Comparison of ENCODE assay signal across 16 cellular contexts in the genomic region with DNA sequence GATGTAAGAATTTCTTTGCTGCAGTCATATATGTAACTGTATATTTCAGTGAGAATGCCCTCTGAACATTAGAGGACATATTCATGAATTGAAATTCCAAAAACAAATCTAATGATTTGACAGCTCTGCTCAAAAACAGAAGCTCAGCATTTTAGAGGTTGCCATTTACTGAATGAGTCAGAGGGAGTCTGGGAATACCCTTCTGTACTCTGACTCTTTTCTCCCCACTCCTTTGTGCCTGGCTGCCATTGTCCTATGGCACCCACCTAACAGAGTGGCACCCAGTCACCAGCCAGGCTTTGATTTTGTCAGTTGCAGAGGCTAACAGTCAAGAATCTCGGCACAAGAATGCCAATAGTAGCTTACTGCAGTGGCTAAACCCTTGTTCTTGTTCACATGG.
DNase-seq lines count a peak whose midpoint lies in the region; ATAC-seq, FAIRE-seq and TF ChIP-seq lines count a peak whose summit lies in the region.
"Had no signal": no experiment of that assay in that cellular context is flagged by ENCODE, and none has a peak within 500 bp of the region (broad histone marks: within the 10 kb centered on the region; RNA-seq: fewer than 3 reads in every experiment).

No MANE protein-coding gene starts in this region.

- no peak overlapping the region for H3K4ac ChIP-seq in mesenchymal stem cell (ENCODE audit: low read depth in 1 of 2, low read length in 2 of 2)

- peaks cover 1% of the 10 kb centered on the region for H3K79me1 ChIP-seq in mesenchymal stem cell (replicated peaks; ENCODE audit: low read length, poor library complexity, severe bottlenecking)

- ATAC-seq in HG02678 (IDR thresholded peaks at IDR 0.05; ENCODE audit: unreplicated experiment) (peak; percentile 35), HG03108 (IDR thresholded peaks at IDR 0.05; ENCODE audit: unreplicated experiment) (no peak)

- H3K4me3 Mint-ChIP-seq in astrocyte (ENCODE audit: unreplicated experiment): no peak overlapping the region
- no peak overlapping the region for H3K4me3 Mint-ChIP-seq in glutamatergic neuron (ENCODE audit: unreplicated experiment)
- H3K4me3 Mint-ChIP-seq: activated CD4-positive, alpha-beta T cell treated with anti-CD3 and anti-CD28 coated beads, Interleukin-2, amount 10 ng/mL, durations not matched to agents 7 days and 5 days; CD4-positive, alpha-beta memory T cell; dendritic cell treated with granulocyte-macrophage colony-stimulating factor and Interleukin-4, amounts not matched to agents 40 ng/mL and 50 ng/mL, for 4 days; nephron progenitor cell had no signal

- TF ChIP-seq CTCF in astrocyte (IDR thresholded peaks at IDR 0.05; ENCODE audit: insufficient read depth, low read depth, low read length) (no peak), glutamatergic neuron (IDR thresholded peaks at IDR 0.05; ENCODE audit: partially characterized antibody, unreplicated experiment) (no peak), BE2C (IDR thresholded peaks at IDR 0.05; ENCODE audit: low read depth, low read length) (no peak)

- H2AFZ ChIP-seq in astrocyte (ENCODE audit: low read depth, low read length) (no peak overlapping the region), mesenchymal stem cell (ENCODE audit: low read depth, low read length) (no peak overlapping the region)

- peak overlapping the region in 1 of 2 experiments; percentile 21 for H2BK12ac ChIP-seq in mesenchymal stem cell (ENCODE audit: low read length in 2 of 2)

- H3K4me1 ChIP-seq in astrocyte (ENCODE audit: insufficient read depth, low read length): no peaks in the 10 kb centered on the region
- H3K4me1 ChIP-seq in mesenchymal stem cell (ENCODE audit: control insufficient read depth, insufficient read depth, low read depth, low read length): peaks cover 4% of the 10 kb centered on the region
- H3K4me1 ChIP-seq in BE2C: no peaks in the 10 kb centered on the region

- H2BK120ac ChIP-seq in mesenchymal stem cell (ENCODE audit: low read depth, low read length): no peak overlapping the region

- no peaks in the 10 kb centered on the region for H3K9me3 ChIP-seq in astrocyte (ENCODE audit: insufficient read depth, low read depth, low read length)
- H3K9me3 ChIP-seq in mesenchymal stem cell (ENCODE audit: control insufficient read depth, low read length): no peaks in the 10 kb centered on the region
- H3K9me3 ChIP-seq in BE2C: no peaks in the 10 kb centered on the region
- H3K9me3 ChIP-seq: right lobe of liver had no signal

- FAIRE-seq in astrocyte (lab: Jason Lieb, UNC): no peak

- no peak overlapping the region for H2BK5ac ChIP-seq in mesenchymal stem cell (ENCODE audit: low read depth, low read length, poor library complexity, severe bottlenecking)

- H3K36me3 ChIP-seq in astrocyte (ENCODE audit: insufficient read depth, low read length): no peaks in the 10 kb centered on the region
- H3K36me3 ChIP-seq in mesenchymal stem cell (ENCODE audit: control insufficient read depth in 1 of 2, insufficient read depth in 2 of 2, low read depth in 1 of 2, low read length in 2 of 2): no peaks in the 10 kb centered on the region
- H3K36me3 ChIP-seq in BE2C: no peaks in the 10 kb centered on the region
- H3K36me3 ChIP-seq: right lobe of liver had no signal

- H3K18ac ChIP-seq in mesenchymal stem cell (ENCODE audit: low read depth in 1 of 2, low read length in 2 of 2): peak overlapping the region in 1 of 2 experiments; percentile 13

- H3K4me3 ChIP-seq in astrocyte (ENCODE audit: insufficient read depth, low read depth, low read length) (no peak overlapping the region), mesenchymal stem cell (ENCODE audit: insufficient read depth in 1 of 2, low read depth in 1 of 2, low read length in 2 of 2) (no peak overlapping the region), BE2C (ENCODE audit: low read depth, low read length) (no peak overlapping the region)
- H3K4me3 ChIP-seq: right lobe of liver had no signal

- no peak overlapping the region for H2AK5ac ChIP-seq in mesenchymal stem cell (ENCODE audit: low read length, severe bottlenecking)

- H3K27ac ChIP-seq in astrocyte (ENCODE audit: low read depth, low read length): no peak overlapping the region
- no peak overlapping the region for H3K27ac ChIP-seq in mesenchymal stem cell (ENCODE audit: low read length, poor library complexity, severe bottlenecking)
- H3K27ac ChIP-seq: right lobe of liver had no signal

- peak; percentile 3 for DNase-seq in ELF-1 (ENCODE audit: low read depth, low spot score)
- peak; percentile 10 for DNase-seq in astrocyte (ENCODE audit: low read depth)
- DNase-seq in mesenchymal stem cell: peak; percentile 29
- DNase-seq in glutamatergic neuron: no peak
- DNase-seq in BE2C: no peak
- DNase-seq in DMS79 treated with DMSO at 0.1 percent for 48 hours (lab: John Stamatoyannopoulos, UW): no peak
- DNase-seq: left cardiac atrium, NCI-H1048, NCI-H345, nephron progenitor cell, right lobe of liver had no signal

- H3K27ac Mint-ChIP-seq in astrocyte (ENCODE audit: unreplicated experiment): peak overlapping the region; percentile 11
- no peak overlapping the region for H3K27ac Mint-ChIP-seq in glutamatergic neuron (ENCODE audit: unreplicated experiment)
- H3K27ac Mint-ChIP-seq: activated CD4-positive, alpha-beta T cell treated with anti-CD3 and anti-CD28 coated beads, Interleukin-2, amount 10 ng/mL, durations not matched to agents 7 days and 5 days; CD4-positive, alpha-beta memory T cell; dendritic cell treated with granulocyte-macrophage colony-stimulating factor and Interleukin-4, amounts not matched to agents 40 ng/mL and 50 ng/mL, for 4 days; nephron progenitor cell had no signal

- H3K23ac ChIP-seq in mesenchymal stem cell (ENCODE audit: low read length in 2 of 2): no peak overlapping the region

- H3K4me2 ChIP-seq in astrocyte (ENCODE audit: low read length) (no peak overlapping the region), mesenchymal stem cell (ENCODE audit: low read length, poor library complexity, severe bottlenecking) (no peak overlapping the region)

- no peaks in the 10 kb centered on the region for H3K27me3 ChIP-seq in astrocyte (ENCODE audit: insufficient read depth, low read length)
- no peaks in the 10 kb centered on the region for H3K27me3 ChIP-seq in mesenchymal stem cell (ENCODE audit: control insufficient read depth in 1 of 2, insufficient read depth in 1 of 2, low read length in 2 of 2)
- no peaks in the 10 kb centered on the region for H3K27me3 ChIP-seq in BE2C
- H3K27me3 ChIP-seq: right lobe of liver had no signal

- no peaks in the 10 kb centered on the region for H3K79me2 ChIP-seq in astrocyte (ENCODE audit: insufficient read depth, low read length)

- H4K8ac ChIP-seq in mesenchymal stem cell (ENCODE audit: low read length): no peak overlapping the region

- no peak overlapping the region for H3K14ac ChIP-seq in mesenchymal stem cell (ENCODE audit: low read length in 2 of 2)

- WGBS in mesenchymal stem cell: no CpG with 5 or more reads among the region's 1 CpG

- H3K36me3 Mint-ChIP-seq in astrocyte (ENCODE audit: low read depth, unreplicated experiment): no peaks in the 10 kb centered on the region
- H3K36me3 Mint-ChIP-seq in glutamatergic neuron (ENCODE audit: unreplicated experiment): no peaks in the 10 kb centered on the region

- H3K9ac ChIP-seq in astrocyte (ENCODE audit: low read length) (no peak overlapping the region), mesenchymal stem cell (ENCODE audit: low read length) (no peak overlapping the region)

- H3K9me3 Mint-ChIP-seq in astrocyte (ENCODE audit: unreplicated experiment): no peaks in the 10 kb centered on the region
- H3K9me3 Mint-ChIP-seq in glutamatergic neuron (ENCODE audit: unreplicated experiment): no peaks in the 10 kb centered on the region
- H3K9me3 Mint-ChIP-seq: activated CD4-positive, alpha-beta T cell treated with anti-CD3 and anti-CD28 coated beads, Interleukin-2, amount 10 ng/mL, durations not matched to agents 7 days and 5 days; dendritic cell treated with granulocyte-macrophage colony-stimulating factor and Interleukin-4, amounts not matched to agents 40 ng/mL and 50 ng/mL, for 4 days; nephron progenitor cell had no signal

- H4K20me1 ChIP-seq in astrocyte (ENCODE audit: insufficient read depth, low read length): no peaks in the 10 kb centered on the region

- peaks cover 25% of the 10 kb centered on the region for H3K4me1 Mint-ChIP-seq in astrocyte (ENCODE audit: low read depth, unreplicated experiment)
- peaks cover 11% of the 10 kb centered on the region for H3K4me1 Mint-ChIP-seq in glutamatergic neuron (ENCODE audit: low read depth, unreplicated experiment)

- H3K27me3 Mint-ChIP-seq in astrocyte (ENCODE audit: low read depth, unreplicated experiment): no peaks in the 10 kb centered on the region
- peaks cover 3% of the 10 kb centered on the region for H3K27me3 Mint-ChIP-seq in glutamatergic neuron (ENCODE audit: unreplicated experiment)
- H3K27me3 Mint-ChIP-seq: activated CD4-positive, alpha-beta T cell treated with anti-CD3 and anti-CD28 coated beads, Interleukin-2, amount 10 ng/mL, durations not matched to agents 7 days and 5 days; CD4-positive, alpha-beta memory T cell; dendritic cell treated with granulocyte-macrophage colony-stimulating factor and Interleukin-4, amounts not matched to agents 40 ng/mL and 50 ng/mL, for 4 days had no signal

- H4K91ac ChIP-seq in mesenchymal stem cell (ENCODE audit: low read length): no peak overlapping the region

- H2BK15ac ChIP-seq in mesenchymal stem cell (ENCODE audit: low read depth, poor library complexity, severe bottlenecking): no peak overlapping the region

Comparison
In these comparisons a context has a peak if more than half of its experiments do, and no peak if none do; other contexts are left out.
1. DNase-seq: peak in ELF-1 (single experiment), astrocyte (single experiment) and mesenchymal stem cell (single experiment); none in glutamatergic neuron (single experiment), BE2C (single experiment) and DMS79 treated with DMSO at 0.1 percent for 48 hours (single experiment).